8 cellular contexts compared by ENCODE assay signal in the genomic region with DNA sequence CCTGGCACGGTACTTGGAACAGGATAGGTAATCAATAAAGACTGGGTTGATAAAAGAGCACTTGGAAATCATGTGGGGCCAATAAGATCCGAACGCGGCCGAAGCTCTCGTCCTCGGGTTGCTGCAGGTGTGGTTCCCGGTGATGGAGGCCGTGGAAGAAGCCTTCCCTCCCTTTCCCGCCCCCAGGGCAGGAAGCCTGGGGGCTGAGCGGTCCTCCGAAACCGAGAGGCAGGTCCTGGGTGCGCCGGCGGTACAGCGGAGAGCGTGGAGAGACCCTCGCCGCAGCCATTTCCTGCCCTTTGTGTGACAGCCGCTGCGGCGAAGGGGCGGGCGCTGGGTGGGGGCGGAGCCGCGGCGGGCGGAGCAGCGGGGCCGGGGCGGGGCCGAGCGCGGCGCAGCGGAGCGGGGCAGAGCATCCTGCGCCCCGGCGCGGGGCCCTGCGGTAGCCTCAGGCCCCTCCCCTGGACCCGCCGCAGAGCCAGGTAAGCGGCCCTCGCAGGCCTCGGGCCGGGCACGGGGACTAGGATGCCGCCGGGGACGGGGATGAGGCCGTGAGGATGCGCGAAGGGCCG. TPM values are rescaled to one million over a fixed set of nuclear protein-coding genes. Genes with fewer than 3 reads are reported as not detected.
DNase-seq lines count a peak whose midpoint lies in the region; ATAC-seq lines count a peak whose summit lies in the region.

Gene CYFIP2, plus strand, starts transcription at position 410 of the 572 bp plus-strand sequence. CDS start 19,239 bp downstream, outside the sequence.

- H3K9me3 Mint-ChIP-seq in CD4-positive, alpha-beta memory T cell: peaks cover 0 to 4% (median 0%) of the 10 kb centered on the region in 8 donors
- no peaks in the 10 kb centered on the region for H3K9me3 Mint-ChIP-seq in naive thymus-derived CD8-positive, alpha-beta T cell
- peaks cover 0 to 1% of the 10 kb centered on the region in 2 donors for H3K9me3 Mint-ChIP-seq in stimulated activated naive B cell treated with anti-CD40 and anti-IgM and Interleukin-4, amounts not matched to agents 10 μg/mL and 1 μg/mL and 100 μg/mL, for 72 hours

- H3K27me3 Mint-ChIP-seq in CD4-positive, alpha-beta memory T cell: no peaks in the 10 kb centered on the region
- no peaks in the 10 kb centered on the region for H3K27me3 Mint-ChIP-seq in naive thymus-derived CD8-positive, alpha-beta T cell
- H3K27me3 Mint-ChIP-seq in stimulated activated naive B cell treated with anti-CD40 and anti-IgM and Interleukin-4, amounts not matched to agents 10 μg/mL and 1 μg/mL and 100 μg/mL, for 72 hours: no peaks in the 10 kb centered on the region

- peak within 1 kb of the TSS; percentile 95 to 100 (median 97) for H3K4me3 Mint-ChIP-seq in CD4-positive, alpha-beta memory T cell
- H3K4me3 Mint-ChIP-seq in naive thymus-derived CD8-positive, alpha-beta T cell: peak within 1 kb of the TSS; percentile 93 to 98 (median 96)
- H3K4me3 Mint-ChIP-seq in stimulated activated naive B cell treated with anti-CD40 and anti-IgM and Interleukin-4, amounts not matched to agents 10 μg/mL and 1 μg/mL and 100 μg/mL, for 72 hours: peak within 1 kb of the TSS; percentile 98 to 99

- peak within 1 kb of the TSS; percentile 78 for H3K27ac ChIP-seq in CD4-positive, alpha-beta memory T cell (ENCODE audit: low read depth, low read length)

- peaks cover 65% of the 10 kb centered on the region for H3K4me1 ChIP-seq in CD4-positive, alpha-beta memory T cell (ENCODE audit: insufficient read depth, low read length)

- POLR2A ChIA-PET in CD4-positive, alpha-beta memory T cell (lab: Charles Lee; ENCODE audit: partially characterized antibody): interaction anchor here (0.9 to 9.7 kb wide), 12 partner anchors 13 to 123 kb away, joined by 3 to 193 read pairs (median 4); partner anchors contain the start of gene MED7
- POLR2A ChIA-PET in naive thymus-derived CD8-positive, alpha-beta T cell (lab: Charles Lee): interaction anchor here (1.0 to 6.3 kb wide), 14 partner anchors 7 to 123 kb away, joined by 3 to 46 read pairs (median 22); partner anchors contain the start of genes ITK and MED7

- peaks cover 19 to 28% of the 10 kb centered on the region in 2 donors for H3K36me3 Mint-ChIP-seq in CD4-positive, alpha-beta memory T cell
- H3K36me3 Mint-ChIP-seq in naive thymus-derived CD8-positive, alpha-beta T cell: peaks cover 7 to 17% (median 7%) of the 10 kb centered on the region in 3 donors
- H3K36me3 Mint-ChIP-seq in stimulated activated naive B cell treated with anti-CD40 and anti-IgM and Interleukin-4, amounts not matched to agents 10 μg/mL and 1 μg/mL and 100 μg/mL, for 72 hours: peaks cover 29 to 37% of the 10 kb centered on the region in 2 donors

- intact Hi-C loops in CD4-positive, alpha-beta memory T cell (cut with micrococcal nuclease): loop anchor here (1.0 to 2.0 kb wide), 6 partner anchors 12 to 123 kb away; partner anchors contain the start of gene MED7

- no peaks in the 10 kb centered on the region for H3K36me3 ChIP-seq in CD4-positive, alpha-beta memory T cell (ENCODE audit: insufficient read depth, low read length)

- H3K27me3 ChIP-seq in CD4-positive, alpha-beta memory T cell (ENCODE audit: insufficient read depth, low read length): no peaks in the 10 kb centered on the region

- no peaks in the 10 kb centered on the region for H3K9me3 ChIP-seq in CD4-positive, alpha-beta memory T cell (ENCODE audit: control insufficient read depth in 1 of 2, low read length in 2 of 2)

- DNase-seq in CD4-positive, alpha-beta memory T cell: peak; percentile 84 to 88 (median 85)
- DNase-seq in NOMO-1 treated with dmso at 0.1 percent for 144 hours (lab: John Stamatoyannopoulos, UW; ENCODE audit: unreplicated experiment) (peak; percentile 16), activated T-cell treated with anti-CD3 and anti-CD28 coated beads for 48 hours (ENCODE audit: low read depth) (peak; percentile 87)
- DNase-seq in naive thymus-derived CD8-positive, alpha-beta T cell: peak; percentile 79 to 91 (median 86)
- DNase-seq in stimulated activated naive B cell treated with anti-CD40 and anti-IgM and Interleukin-4, amounts not matched to agents 10 μg/mL and 1 μg/mL and 100 μg/mL, for 72 hours: peak; percentile 64

- peak within 1 kb of the TSS; percentile 62 to 75 for H3K4me3 ChIP-seq in CD4-positive, alpha-beta memory T cell (ENCODE audit: low read length in 2 of 2)

- CTCF ChIA-PET in CD4-positive, alpha-beta memory T cell (lab: Charles Lee; ENCODE audit: partially characterized antibody): interaction anchor here (0.9 to 3.4 kb wide), 8 partner anchors 8 to 117 kb away, joined by 3 to 32 read pairs (median 4); no protein-coding TSS in a partner anchor

- H3K27ac Mint-ChIP-seq in CD4-positive, alpha-beta memory T cell: peak within 1 kb of the TSS; percentile 97 to 99 (median 98)
- peak within 1 kb of the TSS; percentile 97 to 99 (median 98) for H3K27ac Mint-ChIP-seq in naive thymus-derived CD8-positive, alpha-beta T cell
- peak within 1 kb of the TSS; percentile 98 for H3K27ac Mint-ChIP-seq in stimulated activated naive B cell treated with anti-CD40 and anti-IgM and Interleukin-4, amounts not matched to agents 10 μg/mL and 1 μg/mL and 100 μg/mL, for 72 hours

- ATAC-seq in GM19351 (IDR thresholded peaks at IDR 0.05; ENCODE audit: unreplicated experiment): peak; percentile 80
- peak; percentile 81 for ATAC-seq in HG03457 (IDR thresholded peaks at IDR 0.05; ENCODE audit: unreplicated experiment)
- ATAC-seq in esophagus mucosa: peak; percentile 89
- ATAC-seq in naive thymus-derived CD8-positive, alpha-beta T cell: peak; percentile 81 to 85
- peak; percentile 91 to 92 for ATAC-seq in stimulated activated naive B cell treated with anti-CD40 and anti-IgM and Interleukin-4, amounts not matched to agents 10 μg/mL and 1 μg/mL and 100 μg/mL, for 72 hours (replicated peaks)

- H3K4me1 Mint-ChIP-seq in CD4-positive, alpha-beta memory T cell: peaks cover 48 to 82% (median 66%) of the 10 kb centered on the region in 4 donors
- peaks cover 47 to 77% (median 74%) of the 10 kb centered on the region in 4 donors for H3K4me1 Mint-ChIP-seq in naive thymus-derived CD8-positive, alpha-beta T cell
- H3K4me1 Mint-ChIP-seq in stimulated activated naive B cell treated with anti-CD40 and anti-IgM and Interleukin-4, amounts not matched to agents 10 μg/mL and 1 μg/mL and 100 μg/mL, for 72 hours: peaks cover 44 to 68% of the 10 kb centered on the region in 2 donors

RNA-seq across cellular contexts. Expression of gene CYFIP2, which starts in this region (rescaled TPM):
- 100 to 1,000 TPM; 317 to 325 TPM for total RNA-seq in CD4-positive, alpha-beta memory T cell
- 100 to 1,000 TPM; 432 to 516 TPM for polyA plus RNA-seq in CD4-positive, alpha-beta memory T cell
- 2.1 TPM for total RNA-seq in esophagus mucosa
- 100 to 1,000 TPM; 395 to 412 TPM for total RNA-seq in naive thymus-derived CD8-positive, alpha-beta T cell
- 100 to 1,000 TPM; 417 to 668 (median 506) TPM for polyA plus RNA-seq in naive thymus-derived CD8-positive, alpha-beta T cell

Comparison
In these comparisons a context has a peak if more than half of its experiments do, and no peak if none do; other contexts are left out.
1. Peak in every context shown above with its lines: DNase-seq, ATAC-seq, H3K4me3 ChIP-seq and H3K27ac ChIP-seq.
2. RNA of gene CYFIP2 (total RNA-seq): 395 to 412 TPM in naive thymus-derived CD8-positive, alpha-beta T cell and 317 to 325 TPM in CD4-positive, alpha-beta memory T cell; 2.1 TPM in esophagus mucosa (single experiment); every median in the first group is over 100 times any median in the second.
3. DNase-seq: peak in every context shown above with its lines; median percentile 87 in activated T-cell treated with anti-CD3 and anti-CD28 coated beads for 48 hours; 86 in naive thymus-derived CD8-positive, alpha-beta T cell; 85 in CD4-positive, alpha-beta memory T cell; 64 in stimulated activated naive B cell treated with anti-CD40 and anti-IgM and Interleukin-4, amounts not matched to agents 10 μg/mL and 1 μg/mL and 100 μg/mL, for 72 hours; 16 in NOMO-1 treated with dmso at 0.1 percent for 144 hours.